Comparison of ENCODE assay signal across 8 cellular contexts in genomic region chr9:129624168-129624759, GRCh38. TPM values are rescaled to one million over a fixed set of nuclear protein-coding genes. Genes with fewer than 3 reads are reported as not detected.
DNase-seq lines count a peak whose midpoint lies in the region; ATAC-seq, FAIRE-seq and TF ChIP-seq lines count a peak whose summit lies in the region.

No MANE protein-coding gene starts in this region.

- H2BK120ac ChIP-seq in mesenchymal stem cell (ENCODE audit: low read depth, low read length): no peak overlapping the region

- H4K91ac ChIP-seq in mesenchymal stem cell (ENCODE audit: low read length): no peak overlapping the region

- H3K4me3 Mint-ChIP-seq in stimulated activated naive B cell treated with anti-CD40 and anti-IgM and Interleukin-4, amounts not matched to agents 10 μg/mL and 1 μg/mL and 100 μg/mL, for 72 hours: peak overlapping the region; percentile 37 to 59

- no peak overlapping the region for H3K18ac ChIP-seq in mesenchymal stem cell (ENCODE audit: low read depth in 1 of 2, low read length in 2 of 2)

- H3K79me1 ChIP-seq in mesenchymal stem cell (replicated peaks; ENCODE audit: low read length, poor library complexity, severe bottlenecking): peaks cover 3% of the 10 kb centered on the region

- H3K27me3 Mint-ChIP-seq in stimulated activated naive B cell treated with anti-CD40 and anti-IgM and Interleukin-4, amounts not matched to agents 10 μg/mL and 1 μg/mL and 100 μg/mL, for 72 hours: peaks cover 19 to 27% of the 10 kb centered on the region in 2 donors

- H3K27me3 ChIP-seq in bronchial epithelial cell (ENCODE audit: control insufficient read depth, insufficient read depth, low read length): no peaks in the 10 kb centered on the region
- no peaks in the 10 kb centered on the region for H3K27me3 ChIP-seq in mesenchymal stem cell (ENCODE audit: control insufficient read depth in 1 of 2, insufficient read depth in 1 of 2, low read length in 2 of 2)

- H3K27ac Mint-ChIP-seq in stimulated activated naive B cell treated with anti-CD40 and anti-IgM and Interleukin-4, amounts not matched to agents 10 μg/mL and 1 μg/mL and 100 μg/mL, for 72 hours: peak overlapping the region; percentile 92

- peak overlapping the region in 1 of 2 experiments; percentile 47 for H3K4ac ChIP-seq in mesenchymal stem cell (ENCODE audit: low read depth in 1 of 2, low read length in 2 of 2)

- peak overlapping the region; percentile 87 for H4K8ac ChIP-seq in mesenchymal stem cell (ENCODE audit: low read length)

- H3K36me3 Mint-ChIP-seq in stimulated activated naive B cell treated with anti-CD40 and anti-IgM and Interleukin-4, amounts not matched to agents 10 μg/mL and 1 μg/mL and 100 μg/mL, for 72 hours: peaks cover 2 to 9% of the 10 kb centered on the region in 2 donors

- H3K9me3 Mint-ChIP-seq in stimulated activated naive B cell treated with anti-CD40 and anti-IgM and Interleukin-4, amounts not matched to agents 10 μg/mL and 1 μg/mL and 100 μg/mL, for 72 hours: no peaks in the 10 kb centered on the region

- no peak overlapping the region for H3K23ac ChIP-seq in mesenchymal stem cell (ENCODE audit: low read length in 2 of 2)

- H2BK5ac ChIP-seq in mesenchymal stem cell (ENCODE audit: low read depth, low read length, poor library complexity, severe bottlenecking): no peak overlapping the region

- peak; percentile 27 for DNase-seq in NCI-H146 (lab: John Stamatoyannopoulos, UW)
- no peak for DNase-seq in NCI-H146 treated with DMSO at 0.1 percent for 48 hours (lab: John Stamatoyannopoulos, UW; ENCODE audit: unreplicated experiment)
- DNase-seq in NCI-H1694 (lab: John Stamatoyannopoulos, UW): peak; percentile 57
- DNase-seq in bronchial epithelial cell (ENCODE audit: low read depth): peak; percentile 45
- DNase-seq in mesenchymal stem cell: peak; percentile 71
- DNase-seq in stimulated activated naive B cell treated with anti-CD40 and anti-IgM and Interleukin-4, amounts not matched to agents 10 μg/mL and 1 μg/mL and 100 μg/mL, for 72 hours: no peak

- peaks cover 32% of the 10 kb centered on the region for H3K4me1 ChIP-seq in mesenchymal stem cell (ENCODE audit: control insufficient read depth, insufficient read depth, low read depth, low read length)

- H3K36me3 ChIP-seq in bronchial epithelial cell (ENCODE audit: control insufficient read depth, insufficient read depth, low read length) (peaks cover 5% of the 10 kb centered on the region), mesenchymal stem cell (ENCODE audit: control insufficient read depth in 1 of 2, insufficient read depth in 2 of 2, low read depth in 1 of 2, low read length in 2 of 2) (peaks cover under 1 to 7% of the 10 kb centered on the region in 2 experiments)

- H3K27ac ChIP-seq in mesenchymal stem cell (ENCODE audit: low read length, poor library complexity, severe bottlenecking): no peak overlapping the region

- H3K4me2 ChIP-seq in mesenchymal stem cell (ENCODE audit: low read length, poor library complexity, severe bottlenecking): no peak overlapping the region

- no peak for FAIRE-seq in bronchial epithelial cell (lab: Jason Lieb, UNC)

- H2AFZ ChIP-seq in mesenchymal stem cell (ENCODE audit: low read depth, low read length): no peak overlapping the region

- H3K9me3 ChIP-seq in mesenchymal stem cell (ENCODE audit: control insufficient read depth, low read length): no peaks in the 10 kb centered on the region

- no peak overlapping the region for H3K14ac ChIP-seq in mesenchymal stem cell (ENCODE audit: low read length in 2 of 2)

- peak overlapping the region in 1 of 2 experiments; percentile 68 for H2BK12ac ChIP-seq in mesenchymal stem cell (ENCODE audit: low read length in 2 of 2)

- H3K4me3 ChIP-seq in WI38 (ENCODE audit: low read depth, low read length) (no peak overlapping the region), bronchial epithelial cell (ENCODE audit: low read depth, low read length) (no peak overlapping the region), mesenchymal stem cell (ENCODE audit: insufficient read depth in 1 of 2, low read depth in 1 of 2, low read length in 2 of 2) (no peak overlapping the region)

- H2BK15ac ChIP-seq in mesenchymal stem cell (ENCODE audit: low read depth, poor library complexity, severe bottlenecking): no peak overlapping the region

- peaks cover 26 to 54% of the 10 kb centered on the region in 2 donors for H3K4me1 Mint-ChIP-seq in stimulated activated naive B cell treated with anti-CD40 and anti-IgM and Interleukin-4, amounts not matched to agents 10 μg/mL and 1 μg/mL and 100 μg/mL, for 72 hours

- peak; percentile 75 for TF ChIP-seq CTCF in WI38 (IDR thresholded peaks at IDR 0.05; ENCODE audit: low read depth, low read length)
- peak; percentile 88 for TF ChIP-seq CTCF in bronchial epithelial cell (IDR thresholded peaks at IDR 0.05; ENCODE audit: insufficient read depth, low read length, severe bottlenecking)

- peak in 1 of 2 donors; percentile 16 for ATAC-seq in stimulated activated naive B cell treated with anti-CD40 and anti-IgM and Interleukin-4, amounts not matched to agents 10 μg/mL and 1 μg/mL and 100 μg/mL, for 72 hours (replicated peaks)
- ATAC-seq in GM19324 (IDR thresholded peaks at IDR 0.05; ENCODE audit: low FRiP score, unreplicated experiment): no peak

- H3K9ac ChIP-seq in mesenchymal stem cell (ENCODE audit: low read length): no peak overlapping the region

- WGBS in mesenchymal stem cell: 28% methylated on average over 9 of the region's 12 CpGs

- H2AK5ac ChIP-seq in mesenchymal stem cell (ENCODE audit: low read length, severe bottlenecking): no peak overlapping the region

RNA-seq across cellular contexts. Expression of gene NTMT1, which starts 1.7 kb away (rescaled TPM):
- total RNA-seq in bronchial epithelial cell: 32.6 and 40.8 TPM in 2 replicates
- 38.5 TPM for polyA plus RNA-seq in mesenchymal stem cell (2013, experiment 1 of 2)
- polyA plus RNA-seq in mesenchymal stem cell (2013, experiment 2 of 2): 39.6 TPM

RNA-seq across cellular contexts. Expression of gene C9orf50, which starts 3.4 kb away (rescaled TPM):
- not detected in 2 replicates for total RNA-seq in bronchial epithelial cell
- 0.03 TPM for polyA plus RNA-seq in mesenchymal stem cell (2013, experiment 1 of 2)
- polyA plus RNA-seq in mesenchymal stem cell (2013, experiment 2 of 2): 0.04 TPM

RNA-seq across cellular contexts. Expression of gene ASB6, which starts 17.7 kb away (rescaled TPM):
- 6.1 and 9.2 TPM in 2 replicates for total RNA-seq in bronchial epithelial cell
- 11.6 TPM for polyA plus RNA-seq in mesenchymal stem cell (2013, experiment 1 of 2)
- polyA plus RNA-seq in mesenchymal stem cell (2013, experiment 2 of 2): 11.6 TPM

RNA-seq across cellular contexts. Expression of gene PRRX2, which starts 41.2 kb away (rescaled TPM):
- 0.13 TPM in 1 of 2 replicates, not detected in the other for total RNA-seq in bronchial epithelial cell
- polyA plus RNA-seq in mesenchymal stem cell (2013, experiment 1 of 2): 19.5 TPM
- 20.1 TPM for polyA plus RNA-seq in mesenchymal stem cell (2013, experiment 2 of 2)

Comparison
In these comparisons a context has a peak if more than half of its experiments do, and no peak if none do; other contexts are left out.
1. DNase-seq: peak in NCI-H146 (single experiment), NCI-H1694 (single experiment), bronchial epithelial cell (single experiment) and mesenchymal stem cell (single experiment); none in NCI-H146 treated with DMSO at 0.1 percent for 48 hours (single experiment) and stimulated activated naive B cell treated with anti-CD40 and anti-IgM and Interleukin-4, amounts not matched to agents 10 μg/mL and 1 μg/mL and 100 μg/mL, for 72 hours (single experiment).